In genomic region chr2:111198701-111199100, GRCh38 we compare ENCODE assay signal across 28 cellular contexts.
"Had no signal": no experiment of that assay in that cellular context is flagged by ENCODE, and none has a peak within 500 bp of the region (broad histone marks: within the 10 kb centered on the region; RNA-seq: fewer than 3 reads in every experiment).

No MANE protein-coding gene starts in this region.

- H3K9me3 ChIP-seq: heart right ventricle, lower lobe of right lung, neutrophil, right lobe of liver, suprapubic skin, transverse colon, upper lobe of right lung had no signal

- H3K27ac ChIP-seq: dorsolateral prefrontal cortex, epithelial cell of prostate, heart right ventricle, lower lobe of right lung, neutrophil, parathyroid adenoma, right lobe of liver, suprapubic skin, transverse colon, upper lobe of right lung had no signal

- H3K4me1 Mint-ChIP-seq: neural crest cell had no signal

- H3K27ac Mint-ChIP-seq: immature natural killer cell, memory B cell, progenitor cell of endocrine pancreas had no signal

- H3K36me3 ChIP-seq: heart right ventricle, lower lobe of right lung, neutrophil, right lobe of liver, suprapubic skin, transverse colon, upper lobe of right lung had no signal

- H3K27me3 ChIP-seq: heart right ventricle, right lobe of liver, suprapubic skin, transverse colon, upper lobe of right lung had no signal

- H3K4me3 ChIP-seq: dorsolateral prefrontal cortex, heart right ventricle, lower lobe of right lung, right lobe of liver, suprapubic skin, transverse colon, upper lobe of right lung had no signal

- H3K36me3 Mint-ChIP-seq: memory B cell; naive B cell; natural killer cell treated with Interleukin-12 subunit alpha and Interleukin-12 subunit beta and Interleukin-15 and Interleukin-18, amount 100 ng/mL, for 72 hours had no signal

- H3K79me2 ChIP-seq: parathyroid adenoma had no signal

- DNase-seq: cerebellar nuclear complex; dorsolateral prefrontal cortex; effector CD4-positive, alpha-beta T cell; foreskin melanocyte; glutamatergic neuron; heart right ventricle; hippocampal formation; immature natural killer cell; left ventricle myocardium superior; lower lobe of right lung; naive B cell; right lobe of liver; small intestine; stimulated activated CD4-positive, alpha-beta T cell treated with anti-CD3 and anti-CD28 coated beads, Interleukin-15, amount 100 ng/mL, for 24 hours; stimulated activated CD4-positive, alpha-beta T cell treated with anti-CD3 and anti-CD28 coated beads, Interleukin-2, amount 100 ng/mL, for 48 hours; stimulated activated naive CD4-positive, alpha-beta T cell; stimulated activated naive CD8-positive, alpha-beta T cell treated with anti-CD3 and anti-CD28 coated beads, Interleukin-15, amount 100 ng/mL, for 72 hours; transverse colon; upper lobe of right lung had no signal

- H2AFZ ChIP-seq: parathyroid adenoma had no signal

- H3K4me3 Mint-ChIP-seq: immature natural killer cell; memory B cell; naive B cell; natural killer cell treated with Interleukin-12 subunit alpha and Interleukin-12 subunit beta and Interleukin-15 and Interleukin-18, amount 100 ng/mL, for 72 hours; neural crest cell; stimulated activated naive CD8-positive, alpha-beta T cell treated with anti-CD3 and anti-CD28 coated beads, Interleukin-15, amount 100 ng/mL, for 72 hours had no signal

- H3K9ac ChIP-seq: parathyroid adenoma had no signal

- H3K27me3 Mint-ChIP-seq: memory B cell, naive B cell had no signal

- H3K4me1 ChIP-seq: heart right ventricle, lower lobe of right lung, parathyroid adenoma, right lobe of liver, suprapubic skin, transverse colon, upper lobe of right lung had no signal

- H3K9me3 Mint-ChIP-seq: immature natural killer cell; memory B cell; naive B cell; natural killer cell treated with Interleukin-12 subunit alpha and Interleukin-12 subunit beta and Interleukin-15 and Interleukin-18, amount 100 ng/mL, for 72 hours; stimulated activated naive CD8-positive, alpha-beta T cell treated with anti-CD3 and anti-CD28 coated beads, Interleukin-15, amount 100 ng/mL, for 72 hours had no signal

- ATAC-seq: esophagus mucosa; heart right ventricle; left ventricle myocardium superior; lower lobe of right lung; natural killer cell treated with Interleukin-12 subunit alpha and Interleukin-12 subunit beta and Interleukin-15 and Interleukin-18, amount 100 ng/mL, for 72 hours; right lobe of liver; stimulated activated naive CD8-positive, alpha-beta T cell treated with anti-CD3 and anti-CD28 coated beads, Interleukin-15, amount 100 ng/mL, for 72 hours; upper lobe of right lung had no signal
